In the genomic region with DNA sequence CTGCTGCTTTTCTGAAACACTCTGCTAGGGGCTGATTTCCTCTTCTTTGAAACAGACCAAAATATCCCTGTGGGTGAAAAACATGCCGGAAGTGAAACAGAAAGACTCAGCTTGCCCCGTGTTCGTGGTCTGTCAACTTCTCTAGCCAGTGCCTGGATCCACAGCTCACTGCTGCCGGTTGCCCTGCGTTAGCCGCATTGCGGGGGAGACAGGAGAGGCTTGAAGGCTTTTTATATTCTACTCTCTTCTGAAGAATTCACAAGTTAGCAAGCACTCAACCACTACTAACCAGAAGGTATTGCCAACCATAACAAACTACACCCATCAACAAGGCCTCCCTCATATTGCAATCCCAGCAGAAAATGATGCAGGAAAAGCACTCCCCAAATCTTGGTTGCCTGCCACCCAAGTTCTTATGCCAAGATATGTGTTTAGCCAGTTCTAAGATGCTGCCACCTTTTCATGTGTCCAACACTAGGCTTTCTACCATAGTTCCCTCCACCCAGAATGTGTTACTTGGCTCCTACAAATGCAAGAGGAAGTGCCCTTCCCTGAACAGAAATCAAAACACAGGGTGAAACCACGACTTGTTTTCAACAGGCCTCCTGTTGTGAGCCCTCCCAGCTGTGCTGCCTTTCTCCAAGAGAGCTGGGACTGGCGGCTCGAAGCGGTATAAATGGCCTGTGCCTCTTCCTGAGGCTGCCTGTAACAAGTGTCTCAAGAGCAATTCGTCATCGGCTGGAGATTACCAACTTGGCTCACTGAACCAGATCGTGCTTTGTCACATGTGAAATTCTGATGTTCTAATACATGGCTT, we compare ENCODE assay signal across 2 cellular contexts.
TF ChIP-seq lines count a peak whose summit lies in the region.

No MANE protein-coding gene starts in this region.

TF ChIP-seq in liver, 16 proteins besides CTCF, POLR2A, EP300 and RAD21 (continued from another document):
- TF ChIP-seq, protein P1, sequence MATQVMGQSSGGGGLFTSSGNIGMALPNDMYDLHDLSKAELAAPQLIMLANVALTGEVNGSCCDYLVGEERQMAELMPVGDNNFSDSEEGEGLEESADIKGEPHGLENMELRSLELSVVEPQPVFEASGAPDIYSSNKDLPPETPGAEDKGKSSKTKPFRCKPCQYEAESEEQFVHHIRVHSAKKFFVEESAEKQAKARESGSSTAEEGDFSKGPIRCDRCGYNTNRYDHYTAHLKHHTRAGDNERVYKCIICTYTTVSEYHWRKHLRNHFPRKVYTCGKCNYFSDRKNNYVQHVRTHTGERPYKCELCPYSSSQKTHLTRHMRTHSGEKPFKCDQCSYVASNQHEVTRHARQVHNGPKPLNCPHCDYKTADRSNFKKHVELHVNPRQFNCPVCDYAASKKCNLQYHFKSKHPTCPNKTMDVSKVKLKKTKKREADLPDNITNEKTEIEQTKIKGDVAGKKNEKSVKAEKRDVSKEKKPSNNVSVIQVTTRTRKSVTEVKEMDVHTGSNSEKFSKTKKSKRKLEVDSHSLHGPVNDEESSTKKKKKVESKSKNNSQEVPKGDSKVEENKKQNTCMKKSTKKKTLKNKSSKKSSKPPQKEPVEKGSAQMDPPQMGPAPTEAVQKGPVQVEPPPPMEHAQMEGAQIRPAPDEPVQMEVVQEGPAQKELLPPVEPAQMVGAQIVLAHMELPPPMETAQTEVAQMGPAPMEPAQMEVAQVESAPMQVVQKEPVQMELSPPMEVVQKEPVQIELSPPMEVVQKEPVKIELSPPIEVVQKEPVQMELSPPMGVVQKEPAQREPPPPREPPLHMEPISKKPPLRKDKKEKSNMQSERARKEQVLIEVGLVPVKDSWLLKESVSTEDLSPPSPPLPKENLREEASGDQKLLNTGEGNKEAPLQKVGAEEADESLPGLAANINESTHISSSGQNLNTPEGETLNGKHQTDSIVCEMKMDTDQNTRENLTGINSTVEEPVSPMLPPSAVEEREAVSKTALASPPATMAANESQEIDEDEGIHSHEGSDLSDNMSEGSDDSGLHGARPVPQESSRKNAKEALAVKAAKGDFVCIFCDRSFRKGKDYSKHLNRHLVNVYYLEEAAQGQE (IDR thresholded peaks at IDR 0.05): no peak
- TF ChIP-seq TAF1 (conservative IDR thresholded peaks at IDR 0.05) (no peak), HNF4A (conservative IDR thresholded peaks at IDR 0.05) (no peak), FOXA2 (IDR thresholded peaks at IDR 0.05) (no peak), SP1 (IDR thresholded peaks at IDR 0.05) (no peak), EGR1 (IDR thresholded peaks at IDR 0.05; ENCODE audit: low read depth in 2 of 2) (no peak), HNF4G (IDR thresholded peaks at IDR 0.05) (no peak)

TF ChIP-seq in HepG2, 621 proteins besides CTCF, POLR2A, EP300 and RAD21 (continued from another document):
- TF ChIP-seq, protein P2, sequence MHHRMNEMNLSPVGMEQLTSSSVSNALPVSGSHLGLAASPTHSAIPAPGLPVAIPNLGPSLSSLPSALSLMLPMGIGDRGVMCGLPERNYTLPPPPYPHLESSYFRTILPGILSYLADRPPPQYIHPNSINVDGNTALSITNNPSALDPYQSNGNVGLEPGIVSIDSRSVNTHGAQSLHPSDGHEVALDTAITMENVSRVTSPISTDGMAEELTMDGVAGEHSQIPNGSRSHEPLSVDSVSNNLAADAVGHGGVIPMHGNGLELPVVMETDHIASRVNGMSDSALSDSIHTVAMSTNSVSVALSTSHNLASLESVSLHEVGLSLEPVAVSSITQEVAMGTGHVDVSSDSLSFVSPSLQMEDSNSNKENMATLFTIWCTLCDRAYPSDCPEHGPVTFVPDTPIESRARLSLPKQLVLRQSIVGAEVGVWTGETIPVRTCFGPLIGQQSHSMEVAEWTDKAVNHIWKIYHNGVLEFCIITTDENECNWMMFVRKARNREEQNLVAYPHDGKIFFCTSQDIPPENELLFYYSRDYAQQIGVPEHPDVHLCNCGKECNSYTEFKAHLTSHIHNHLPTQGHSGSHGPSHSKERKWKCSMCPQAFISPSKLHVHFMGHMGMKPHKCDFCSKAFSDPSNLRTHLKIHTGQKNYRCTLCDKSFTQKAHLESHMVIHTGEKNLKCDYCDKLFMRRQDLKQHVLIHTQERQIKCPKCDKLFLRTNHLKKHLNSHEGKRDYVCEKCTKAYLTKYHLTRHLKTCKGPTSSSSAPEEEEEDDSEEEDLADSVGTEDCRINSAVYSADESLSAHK (CRISPR knock-in tag; IDR thresholded peaks at IDR 0.05; ENCODE audit: borderline replicate concordance): no peak
- TF ChIP-seq ZFYVE20 (CRISPR knock-in tag; IDR thresholded peaks at IDR 0.05; ENCODE audit: borderline replicate concordance, low read depth): no peak
- TF ChIP-seq ZNF510 (CRISPR knock-in tag; IDR thresholded peaks at IDR 0.05; ENCODE audit: low read depth): no peak
- no peak for TF ChIP-seq SMARCC2 (IDR thresholded peaks at IDR 0.05)
